ENCODE assay signal across 9 cellular contexts in genomic region chr10:90148121-90148855, GRCh38.
DNase-seq lines count a peak whose midpoint lies in the region; ATAC-seq and TF ChIP-seq lines count a peak whose summit lies in the region.
"Had no signal": no experiment of that assay in that cellular context is flagged by ENCODE, and none has a peak within 500 bp of the region (broad histone marks: within the 10 kb centered on the region; RNA-seq: fewer than 3 reads in every experiment).

No MANE protein-coding gene starts in this region.

- H3K4me3 Mint-ChIP-seq in activated T-cell treated with anti-CD3 and anti-CD28 coated beads, Interleukin-2, amount 50 U/mL, for 24 hours: no peak overlapping the region

- no peaks in the 10 kb centered on the region for H4K20me1 ChIP-seq in hepatocyte (ENCODE audit: insufficient read depth, poor library complexity, severe bottlenecking)

- H3K36me3 ChIP-seq in hepatocyte (replicated peaks; ENCODE audit: insufficient read depth, low read depth) (no peaks in the 10 kb centered on the region), sigmoid colon (no peaks in the 10 kb centered on the region)
- H3K36me3 ChIP-seq: Peyer's patch had no signal

- intact Hi-C loops in sigmoid colon (cut with DNase I): no loop called here

- no peaks in the 10 kb centered on the region for H3K9me3 Mint-ChIP-seq in activated T-cell treated with anti-CD3 and anti-CD28 coated beads, Interleukin-2, amount 50 U/mL, for 24 hours

- no peaks in the 10 kb centered on the region for H3K4me1 Mint-ChIP-seq in activated T-cell treated with anti-CD3 and anti-CD28 coated beads, Interleukin-2, amount 50 U/mL, for 24 hours (ENCODE audit: low read depth)

- peaks cover 1% of the 10 kb centered on the region for H3K27me3 Mint-ChIP-seq in activated T-cell treated with anti-CD3 and anti-CD28 coated beads, Interleukin-2, amount 50 U/mL, for 24 hours

- TF ChIP-seq EP300 in sigmoid colon (IDR thresholded peaks at IDR 0.05): no peak

- no peak for ATAC-seq in GM21381 (IDR thresholded peaks at IDR 0.05; ENCODE audit: unreplicated experiment)

- TF ChIP-seq POLR2A in sigmoid colon (IDR thresholded peaks at IDR 0.05): no peak

- H3K4me1 ChIP-seq in hepatocyte (ENCODE audit: insufficient read depth) (no peaks in the 10 kb centered on the region), sigmoid colon (no peaks in the 10 kb centered on the region)
- H3K4me1 ChIP-seq: Peyer's patch had no signal

- TF ChIP-seq CTCF in hepatocyte (IDR thresholded peaks at IDR 0.05; ENCODE audit: poor library complexity) (peak; percentile 63), sigmoid colon (IDR thresholded peaks at IDR 0.05) (no peak)

- DNase-seq in AG08396 (ENCODE audit: low spot score) (peak; percentile 5), HCEC 1CT (peak; percentile 64), RKO (ENCODE audit: low spot score) (peak; percentile 52), hepatocyte (ENCODE audit: low spot score) (peak; percentile 47), T-helper 1 cell (no peak), sigmoid colon (no peak)
- no peak for DNase-seq in activated T-cell treated with anti-CD3 and anti-CD28 coated beads, Interleukin-2, amount 50 U/mL, for 24 hours
- DNase-seq: Peyer's patch had no signal

- H3K4me3 ChIP-seq in hepatocyte: no peak overlapping the region
- no peak overlapping the region for H3K4me3 ChIP-seq in sigmoid colon
- H3K4me3 ChIP-seq: Peyer's patch had no signal

- H3K9me3 ChIP-seq in hepatocyte (ENCODE audit: low read depth) (no peaks in the 10 kb centered on the region), sigmoid colon (no peaks in the 10 kb centered on the region)
- H3K9me3 ChIP-seq: Peyer's patch had no signal

- no peaks in the 10 kb centered on the region for H3K9me2 ChIP-seq in hepatocyte (replicated peaks; ENCODE audit: insufficient read depth)

- H3K79me2 ChIP-seq in hepatocyte: no peaks in the 10 kb centered on the region

- no peak overlapping the region for H3K27ac Mint-ChIP-seq in activated T-cell treated with anti-CD3 and anti-CD28 coated beads, Interleukin-2, amount 50 U/mL, for 24 hours

- no peaks in the 10 kb centered on the region for H3K27me3 ChIP-seq in hepatocyte
- H3K27me3 ChIP-seq in sigmoid colon: no peaks in the 10 kb centered on the region
- H3K27me3 ChIP-seq: Peyer's patch had no signal

- WGBS in hepatocyte (ENCODE audit: low lambda C conversion rate, missing lambda C conversion rate): 67% methylated on average over 6 of the region's 6 CpGs
- 63 to 68% methylated on average over 6 of the region's 6 CpGs for WGBS in sigmoid colon, 2 donors

- H3K36me3 Mint-ChIP-seq in activated T-cell treated with anti-CD3 and anti-CD28 coated beads, Interleukin-2, amount 50 U/mL, for 24 hours (ENCODE audit: low read depth): no peaks in the 10 kb centered on the region

- no peak overlapping the region for H3K4me2 ChIP-seq in hepatocyte

- no peak overlapping the region for H3K27ac ChIP-seq in hepatocyte
- H3K27ac ChIP-seq in sigmoid colon: no peak overlapping the region
- H3K27ac ChIP-seq: Peyer's patch had no signal

- H2AFZ ChIP-seq in hepatocyte: no peak overlapping the region

Comparison
In these comparisons a context has a peak if more than half of its experiments do, and no peak if none do; other contexts are left out.
1. DNase-seq: peak in AG08396 (single experiment), HCEC 1CT (single experiment), RKO (single experiment) and hepatocyte (single experiment); none in activated T-cell treated with anti-CD3 and anti-CD28 coated beads, Interleukin-2, amount 50 U/mL, for 24 hours (single experiment), T-helper 1 cell (0 of 5) and sigmoid colon (single experiment).